13 cellular contexts compared by ENCODE assay signal in the genomic region with DNA sequence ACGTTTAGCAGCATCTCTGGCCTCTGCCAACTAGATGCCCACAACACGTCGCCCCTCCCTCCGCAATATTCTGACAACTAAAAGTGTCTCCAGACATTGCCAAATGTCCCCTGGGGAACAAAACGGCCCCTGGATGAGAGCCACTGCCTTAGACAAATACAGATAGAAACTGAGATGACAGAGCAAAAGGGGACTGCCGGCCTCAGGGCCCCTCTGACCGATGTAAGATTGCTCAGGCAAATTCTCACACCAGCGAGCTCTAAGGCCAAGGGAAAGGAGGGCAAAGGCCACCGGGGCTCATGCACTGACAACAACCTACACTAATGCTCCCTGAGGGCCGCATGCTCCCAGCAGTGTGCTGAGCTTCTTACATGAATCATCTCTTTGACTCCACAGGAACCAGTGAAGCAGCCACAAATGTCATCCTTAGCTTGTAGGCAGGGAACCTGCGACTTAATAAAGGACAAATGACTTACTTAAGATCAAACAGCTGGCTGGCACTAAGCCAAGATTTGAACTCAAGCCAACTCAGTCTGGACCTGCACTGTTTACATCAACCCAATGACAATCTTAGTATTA.
DNase-seq lines count a peak whose midpoint lies in the region; ATAC-seq and TF ChIP-seq lines count a peak whose summit lies in the region.
"Had no signal": no experiment of that assay in that cellular context is flagged by ENCODE, and none has a peak within 500 bp of the region (broad histone marks: within the 10 kb centered on the region; RNA-seq: fewer than 3 reads in every experiment).

No MANE protein-coding gene starts in this region.

- no peak overlapping the region for H3K27ac ChIP-seq in coronary artery
- H3K27ac ChIP-seq in right lobe of liver: no peak overlapping the region
- H3K27ac ChIP-seq: upper lobe of right lung had no signal

- intact Hi-C loops in right lobe of liver (cut with DNase I): no loop called here
- intact Hi-C loops in activated CD4-positive, alpha-beta T cell treated with anti-CD3 and anti-CD28 coated beads, Interleukin-2, amount 10 ng/mL, durations not matched to agents 24 days and 14 days (cut with micrococcal nuclease): no loop called here

- TF ChIP-seq CTCF in coronary artery (IDR thresholded peaks at IDR 0.05) (no peak), right lobe of liver (IDR thresholded peaks at IDR 0.05) (no peak)

- 27% methylated on average over 7 of the region's 11 CpGs for WGBS in right lobe of liver (ENCODE audit: insufficient coverage, low coverage, low lambda C conversion rate, missing lambda C conversion rate)

- ATAC-seq in right lobe of liver: peak; percentile 51 to 68 (median 61)
- ATAC-seq: upper lobe of right lung had no signal

- no peak overlapping the region for H3K27ac Mint-ChIP-seq in activated CD4-positive, alpha-beta T cell treated with anti-CD3 and anti-CD28 coated beads, Interleukin-2, amount 10 ng/mL, durations not matched to agents 24 days and 14 days
- H3K27ac Mint-ChIP-seq: memory B cell had no signal

- H3K4me1 Mint-ChIP-seq in activated CD4-positive, alpha-beta T cell treated with anti-CD3 and anti-CD28 coated beads, Interleukin-2, amount 10 ng/mL, durations not matched to agents 24 days and 14 days: no peaks in the 10 kb centered on the region
- H3K4me1 Mint-ChIP-seq: memory B cell had no signal

- no peak overlapping the region for H3K4me3 ChIP-seq in coronary artery
- no peak overlapping the region for H3K4me3 ChIP-seq in right lobe of liver
- H3K4me3 ChIP-seq: upper lobe of right lung had no signal

- H3K36me3 ChIP-seq in right lobe of liver: no peaks in the 10 kb centered on the region
- H3K36me3 ChIP-seq: upper lobe of right lung had no signal

- no peaks in the 10 kb centered on the region for H3K36me3 Mint-ChIP-seq in activated CD4-positive, alpha-beta T cell treated with anti-CD3 and anti-CD28 coated beads, Interleukin-2, amount 10 ng/mL, durations not matched to agents 24 days and 14 days (ENCODE audit: low read depth)
- H3K36me3 Mint-ChIP-seq: memory B cell had no signal

- H3K27me3 ChIP-seq in right lobe of liver: no peaks in the 10 kb centered on the region
- H3K27me3 ChIP-seq: upper lobe of right lung had no signal

- H3K9me3 ChIP-seq in right lobe of liver: no peaks in the 10 kb centered on the region
- H3K9me3 ChIP-seq: upper lobe of right lung had no signal

- TF ChIP-seq POLR2A in right lobe of liver (IDR thresholded peaks at IDR 0.05): no peak

- DNase-seq in GM03348 (ENCODE audit: low spot score): peak; percentile 33
- DNase-seq in M059J (ENCODE audit: low read depth): peak; percentile 64
- peak; percentile 73 for DNase-seq in coronary artery (ENCODE audit: low spot score)
- DNase-seq in right lobe of liver: no peak
- DNase-seq in activated CD4-positive, alpha-beta T cell treated with anti-CD3 and anti-CD28 coated beads, Interleukin-2, amount 10 ng/mL, durations not matched to agents 24 days and 14 days: no peak
- DNase-seq in Kasumi-1 (lab: John Stamatoyannopoulos, UW): no peak
- DNase-seq in NCI-H345 treated with DMSO at 0.1 percent for 48 hours (lab: John Stamatoyannopoulos, UW; ENCODE audit: unreplicated experiment): no peak
- no peak for DNase-seq in Ammon's horn (ENCODE audit: low spot score)
- DNase-seq: activated CD4-positive, alpha-beta T cell treated with anti-CD3 and anti-CD28 coated beads for 4 hours; Calu3; SHP77 treated with DMSO at 0.1 percent for 48 hours; upper lobe of right lung had no signal

- H3K4me1 ChIP-seq in right lobe of liver: peaks cover 0 to 5% (median 0%) of the 10 kb centered on the region in 4 donors
- H3K4me1 ChIP-seq: upper lobe of right lung had no signal

- no peak overlapping the region for H3K4me3 Mint-ChIP-seq in activated CD4-positive, alpha-beta T cell treated with anti-CD3 and anti-CD28 coated beads, Interleukin-2, amount 10 ng/mL, durations not matched to agents 24 days and 14 days
- H3K4me3 Mint-ChIP-seq: memory B cell had no signal

- H3K27me3 Mint-ChIP-seq in activated CD4-positive, alpha-beta T cell treated with anti-CD3 and anti-CD28 coated beads, Interleukin-2, amount 10 ng/mL, durations not matched to agents 24 days and 14 days: peaks cover 9% of the 10 kb centered on the region

- no peaks in the 10 kb centered on the region for H3K9me3 Mint-ChIP-seq in activated CD4-positive, alpha-beta T cell treated with anti-CD3 and anti-CD28 coated beads, Interleukin-2, amount 10 ng/mL, durations not matched to agents 24 days and 14 days
- H3K9me3 Mint-ChIP-seq: memory B cell had no signal

Comparison
In these comparisons a context has a peak if more than half of its experiments do, and no peak if none do; other contexts are left out.
1. DNase-seq: peak in GM03348 (single experiment), M059J (single experiment) and coronary artery (single experiment); none in right lobe of liver (0 of 3), activated CD4-positive, alpha-beta T cell treated with anti-CD3 and anti-CD28 coated beads, Interleukin-2, amount 10 ng/mL, durations not matched to agents 24 days and 14 days (single experiment), Kasumi-1 (0 of 2), NCI-H345 treated with DMSO at 0.1 percent for 48 hours (single experiment) and Ammon's horn (single experiment).